In genomic region chr6:55705381-55705780, GRCh38 we compare ENCODE assay signal across 22 cellular contexts.
A peak's percentile ranks its signal among the peaks of the same experiment; 100 is the strongest.
DNase-seq lines count a peak whose midpoint lies in the region; ATAC-seq, FAIRE-seq and TF ChIP-seq lines count a peak whose summit lies in the region.
"Had no signal": no experiment of that assay in that cellular context is flagged by ENCODE, and none has a peak within 500 bp of the region (broad histone marks: within the 10 kb centered on the region; RNA-seq: fewer than 3 reads in every experiment).

No MANE protein-coding gene starts in this region.

- no peak overlapping the region for H3K27ac ChIP-seq in endothelial cell of umbilical vein (ENCODE audit: insufficient read depth, low read depth, low read length)
- peak overlapping the region; percentile 21 for H3K27ac ChIP-seq in hepatocyte
- peak overlapping the region; percentile 70 for H3K27ac ChIP-seq in smooth muscle cell (ENCODE audit: low read depth)
- H3K27ac ChIP-seq: PC-9, SJSA1 had no signal

- POLR2A ChIA-PET in endothelial cell of umbilical vein (lab: Charles Lee), result no interaction called here

- no peak for TF ChIP-seq POLR2A in endothelial cell of umbilical vein (IDR thresholded peaks at IDR 0.05; ENCODE audit: low read depth, low read length)

- WGBS in hepatocyte (ENCODE audit: low lambda C conversion rate, missing lambda C conversion rate), result 61% methylated on average over 2 of the region's 2 CpGs
- WGBS in smooth muscle cell (ENCODE audit: low lambda C conversion rate), result 95% methylated on average over 2 of the region's 2 CpGs

- no peaks in the 10 kb centered on the region for H3K79me2 ChIP-seq in endothelial cell of umbilical vein (ENCODE audit: control insufficient read depth, insufficient read depth, low read length)
- H3K79me2 ChIP-seq in hepatocyte, result no peaks in the 10 kb centered on the region
- H3K79me2 ChIP-seq in smooth muscle cell (ENCODE audit: low read depth), result no peaks in the 10 kb centered on the region

- H3K27me3 ChIP-seq in endothelial cell of umbilical vein (ENCODE audit: control insufficient read depth in 2 of 2, insufficient read depth in 2 of 2, low read length in 2 of 2), result no peaks in the 10 kb centered on the region
- H3K27me3 ChIP-seq in hepatocyte, result no peaks in the 10 kb centered on the region
- H3K27me3 ChIP-seq in smooth muscle cell (ENCODE audit: low read depth), result no peaks in the 10 kb centered on the region
- H3K27me3 ChIP-seq: SJSA1 had no signal

- FAIRE-seq in endothelial cell of umbilical vein (lab: Jason Lieb, UNC), result peak; percentile 77

- ATAC-seq in GM21717 (IDR thresholded peaks at IDR 0.05; ENCODE audit: unreplicated experiment) (no peak), GM18873 (IDR thresholded peaks at IDR 0.05; ENCODE audit: low FRiP score, unreplicated experiment) (no peak), GM21723 (IDR thresholded peaks at IDR 0.05; ENCODE audit: unreplicated experiment) (no peak)
- ATAC-seq: HCT116, Right ventricle myocardium inferior had no signal

- intact Hi-C loops in endothelial cell of umbilical vein (cut with micrococcal nuclease), result no loop called here

- H3K4me3 ChIP-seq in endothelial cell of umbilical vein (replicated peaks in 1 of 3; ENCODE audit: insufficient read depth in 1 of 3, low read depth in 1 of 3, low read length in 3 of 3) (no peak overlapping the region), hepatocyte (no peak overlapping the region), smooth muscle cell (no peak overlapping the region)
- H3K4me3 ChIP-seq: PC-9, SJSA1 had no signal

- H2AFZ ChIP-seq in endothelial cell of umbilical vein (ENCODE audit: low read depth, low read length) (no peak overlapping the region), hepatocyte (no peak overlapping the region), smooth muscle cell (ENCODE audit: low read depth) (no peak overlapping the region)
- H2AFZ ChIP-seq: PC-9 had no signal

- dilution Hi-C loops in endothelial cell of umbilical vein (cut with MboI; ENCODE audit: extremely low pct_ligation_motif_present, low sequenced_read_pairs), result no loop called here

- no peaks in the 10 kb centered on the region for H4K20me1 ChIP-seq in endothelial cell of umbilical vein (replicated peaks; ENCODE audit: control insufficient read depth, extremely low read depth, insufficient read depth, low read length)
- H4K20me1 ChIP-seq in hepatocyte (ENCODE audit: insufficient read depth, poor library complexity, severe bottlenecking), result no peaks in the 10 kb centered on the region
- no peaks in the 10 kb centered on the region for H4K20me1 ChIP-seq in smooth muscle cell (ENCODE audit: low read depth)

- CTCF ChIA-PET in endothelial cell of umbilical vein (lab: Charles Lee), result interaction anchor here (0.8 to 3.3 kb wide), 4 partner anchors 11 to 247 kb away, joined by 3 to 14 read pairs (median 5); no protein-coding TSS in a partner anchor

- DNase-seq in Kasumi-1 (lab: John Stamatoyannopoulos, UW), result peak; percentile 75 to 76
- DNase-seq in endothelial cell of umbilical vein (ENCODE audit: low read depth, low spot score), result peak; percentile 80
- DNase-seq in hepatocyte (ENCODE audit: low spot score), result peak; percentile 17
- no peak for DNase-seq in smooth muscle cell (lab: John Stamatoyannopoulos, UW; ENCODE audit: unreplicated experiment)
- DNase-seq in cerebellar nuclear complex (lab: John Stamatoyannopoulos, UW), result no peak
- DNase-seq: CD4-positive, alpha-beta T cell; MV-4-11; NCI-H1105 treated with DMSO at 0.1 percent for 48 hours; NCI-H146; NCI-H1930; NCI-H2107; NCI-H446; NCI-H524 treated with DMSO at 0.1 percent for 48 hours; NCI-H774; NK-92 treated with Interleukin-12 subunit alpha and Interleukin-12 subunit beta, amount 100 ng/mL, for 24 hours; PC-9 had no signal

- H3K9ac ChIP-seq in endothelial cell of umbilical vein (replicated peaks; ENCODE audit: extremely low read depth, insufficient read depth, low read length) (no peak overlapping the region), smooth muscle cell (ENCODE audit: low read depth) (no peak overlapping the region)

- peak overlapping the region; percentile 39 for H3K4me2 ChIP-seq in endothelial cell of umbilical vein (ENCODE audit: insufficient read depth, low read length)
- H3K4me2 ChIP-seq in hepatocyte, result no peak overlapping the region
- no peak overlapping the region for H3K4me2 ChIP-seq in smooth muscle cell
- H3K4me2 ChIP-seq: PC-9 had no signal

- H3K36me3 ChIP-seq in endothelial cell of umbilical vein (ENCODE audit: control insufficient read depth in 2 of 2, extremely low read depth in 1 of 2, insufficient read depth in 2 of 2, low read length in 2 of 2) (no peaks in the 10 kb centered on the region), hepatocyte (replicated peaks; ENCODE audit: insufficient read depth, low read depth) (no peaks in the 10 kb centered on the region), smooth muscle cell (ENCODE audit: low read depth) (no peaks in the 10 kb centered on the region)
- H3K36me3 ChIP-seq: SJSA1 had no signal

- BruUV-seq in endothelial cell of umbilical vein (replicated peaks; lab: Mats Ljungman, UMichigan), result no TSS peak

- H3K9me3 ChIP-seq in endothelial cell of umbilical vein (replicated peaks; ENCODE audit: control insufficient read depth, insufficient read depth, low read length) (no peaks in the 10 kb centered on the region), hepatocyte (ENCODE audit: low read depth) (no peaks in the 10 kb centered on the region), smooth muscle cell (replicated peaks; ENCODE audit: low read depth) (no peaks in the 10 kb centered on the region)
- H3K9me3 ChIP-seq: SJSA1 had no signal

- TF ChIP-seq CTCF in endothelial cell of umbilical vein (IDR thresholded peaks at IDR 0.05; ENCODE audit: extremely low read depth in 1 of 2, insufficient read depth in 1 of 2, low read depth in 1 of 2, low read length in 2 of 2) (no peak), hepatocyte (IDR thresholded peaks at IDR 0.05; ENCODE audit: poor library complexity) (no peak), smooth muscle cell (IDR thresholded peaks at IDR 0.05; ENCODE audit: borderline replicate concordance, insufficient read depth, poor library complexity, severe bottlenecking) (no peak)

- H3K9me2 ChIP-seq in hepatocyte (replicated peaks; ENCODE audit: insufficient read depth), result no peaks in the 10 kb centered on the region

- no peaks in the 10 kb centered on the region for H3K9me1 ChIP-seq in endothelial cell of umbilical vein (replicated peaks; ENCODE audit: control insufficient read depth, extremely low read depth, insufficient read depth, low read length)

- H3K4me1 ChIP-seq in endothelial cell of umbilical vein (ENCODE audit: control insufficient read depth, extremely low read depth, insufficient read depth, low read length) (peaks cover 15% of the 10 kb centered on the region), hepatocyte (ENCODE audit: insufficient read depth) (no peaks in the 10 kb centered on the region), smooth muscle cell (ENCODE audit: low read depth) (peaks cover 5% of the 10 kb centered on the region)

- no peaks in the 10 kb centered on the region for H3F3A ChIP-seq in smooth muscle cell (ENCODE audit: low read depth)

TF ChIP-seq in endothelial cell of umbilical vein, 7 proteins besides CTCF, POLR2A, EP300 and RAD21:
- no peak for TF ChIP-seq POLR2AphosphoS5 (IDR thresholded peaks at IDR 0.05; ENCODE audit: insufficient read depth, low read depth, low read length)
- no peak for TF ChIP-seq MAX (IDR thresholded peaks at IDR 0.05; ENCODE audit: insufficient read depth, insufficient read length)
- no peak for TF ChIP-seq EZH2 (IDR thresholded peaks at IDR 0.05; ENCODE audit: borderline replicate concordance, low read depth, low read length, severe bottlenecking)
- no peak for TF ChIP-seq JUN (IDR thresholded peaks at IDR 0.05; ENCODE audit: borderline replicate concordance, insufficient read depth, insufficient read length, low read depth)
- TF ChIP-seq FOS (IDR thresholded peaks at IDR 0.05; ENCODE audit: borderline replicate concordance, insufficient read depth, low read length), result no peak
- no peak for TF ChIP-seq GATA2 (IDR thresholded peaks at IDR 0.05; ENCODE audit: insufficient read depth, insufficient read length, low read depth, low read length)
- TF ChIP-seq MYC (IDR thresholded peaks at IDR 0.05; ENCODE audit: low read depth, low read length), result no peak

Comparison
In these comparisons a context has a peak if more than half of its experiments do, and no peak if none do; other contexts are left out.
1. DNase-seq: peak in Kasumi-1 (2 of 2), endothelial cell of umbilical vein (single experiment) and hepatocyte (single experiment); none in smooth muscle cell (single experiment) and cerebellar nuclear complex (0 of 2).